In the genomic region with DNA sequence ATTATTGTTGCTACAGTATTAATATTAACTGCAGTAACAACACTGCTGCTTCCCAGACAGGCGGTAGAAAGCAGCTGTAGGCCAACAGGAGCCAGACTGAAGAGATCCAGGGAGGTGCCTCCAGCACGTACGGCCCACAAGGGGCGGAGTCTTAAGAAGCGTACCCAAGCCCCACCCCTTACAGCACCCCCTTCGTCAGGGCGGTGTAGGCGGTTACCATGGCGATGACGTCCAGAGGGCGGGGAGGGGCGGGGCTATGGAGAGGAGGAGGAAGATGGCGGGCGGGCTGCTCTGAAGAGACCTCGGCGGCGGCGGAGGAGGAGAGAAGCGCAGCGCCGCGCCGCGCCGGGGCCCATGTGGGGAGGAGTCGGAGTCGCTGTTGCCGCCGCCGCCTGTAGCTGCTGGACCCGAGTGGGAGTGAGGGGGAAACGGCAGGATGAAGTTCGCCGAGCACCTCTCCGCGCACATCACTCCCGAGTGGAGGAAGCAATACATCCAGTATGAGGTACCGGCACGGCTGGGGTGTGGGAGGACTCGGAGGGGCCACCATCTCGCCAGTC, we compare ENCODE assay signal across 1 cellular context.
A peak's percentile ranks its signal among the peaks of the same experiment; 100 is the strongest.
TF ChIP-seq lines count a peak whose summit lies in the region.

XPR1 (plus strand) TSS at position 257 of the 560 bp plus-strand sequence; CDS start at position 437, 180 bp downstream.

TF ChIP-seq in HepG2, 621 proteins besides CTCF, POLR2A, EP300 and RAD21 (continued from another document and continues in another):
- no peak for TF ChIP-seq MLXIP (CRISPR knock-in tag; IDR thresholded peaks at IDR 0.05; ENCODE audit: borderline replicate concordance)
- no peak for TF ChIP-seq ZC3H13 (CRISPR knock-in tag; IDR thresholded peaks at IDR 0.05)
- TF ChIP-seq ZSCAN29 (CRISPR knock-in tag; conservative IDR thresholded peaks at IDR 0.05), result 0 out of 2 replicates have a peak, but pooled peaks have one; percentile 28
- no peak for TF ChIP-seq MAFF (IDR thresholded peaks at IDR 0.05; ENCODE audit: low read depth, low read length)
- TF ChIP-seq CBFB (CRISPR knock-in tag; IDR thresholded peaks at IDR 0.05), result 0 out of 2 replicates have a peak, but pooled peaks have one; percentile 25
- TF ChIP-seq RBAK (CRISPR knock-in tag; IDR thresholded peaks at IDR 0.05), result no peak
- TF ChIP-seq ZNF225 (CRISPR knock-in tag; IDR thresholded peaks at IDR 0.05), result no peak
- TF ChIP-seq THAP11 (CRISPR knock-in tag; IDR thresholded peaks at IDR 0.05), result no peak
- TF ChIP-seq KDM4B (CRISPR knock-in tag; IDR thresholded peaks at IDR 0.05), result no peak
- no peak for TF ChIP-seq SMAD1 (CRISPR knock-in tag; IDR thresholded peaks at IDR 0.05; ENCODE audit: borderline replicate concordance, low read depth)
- TF ChIP-seq RFXANK (CRISPR knock-in tag; IDR thresholded peaks at IDR 0.05), result no peak
- no peak for TF ChIP-seq NR3C1 (CRISPR knock-in tag; IDR thresholded peaks at IDR 0.05)
- no peak for TF ChIP-seq CREB3 (CRISPR knock-in tag; IDR thresholded peaks at IDR 0.05)
- peak; percentile 75 for TF ChIP-seq POLR2AphosphoS5 (IDR thresholded peaks at IDR 0.05; ENCODE audit: low read depth, low read length)
- TF ChIP-seq STAG1 (CRISPR knock-in tag; IDR thresholded peaks at IDR 0.05), result no peak
- no peak for TF ChIP-seq ZNF142 (CRISPR knock-in tag; IDR thresholded peaks at IDR 0.05)
- TF ChIP-seq TCF12 (IDR thresholded peaks at IDR 0.05), result no peak
- TF ChIP-seq TCF12 (CRISPR knock-in tag; IDR thresholded peaks at IDR 0.05), result no peak
- no peak for TF ChIP-seq ZSCAN22 (CRISPR knock-in tag; IDR thresholded peaks at IDR 0.05)
- TF ChIP-seq, protein P1, sequence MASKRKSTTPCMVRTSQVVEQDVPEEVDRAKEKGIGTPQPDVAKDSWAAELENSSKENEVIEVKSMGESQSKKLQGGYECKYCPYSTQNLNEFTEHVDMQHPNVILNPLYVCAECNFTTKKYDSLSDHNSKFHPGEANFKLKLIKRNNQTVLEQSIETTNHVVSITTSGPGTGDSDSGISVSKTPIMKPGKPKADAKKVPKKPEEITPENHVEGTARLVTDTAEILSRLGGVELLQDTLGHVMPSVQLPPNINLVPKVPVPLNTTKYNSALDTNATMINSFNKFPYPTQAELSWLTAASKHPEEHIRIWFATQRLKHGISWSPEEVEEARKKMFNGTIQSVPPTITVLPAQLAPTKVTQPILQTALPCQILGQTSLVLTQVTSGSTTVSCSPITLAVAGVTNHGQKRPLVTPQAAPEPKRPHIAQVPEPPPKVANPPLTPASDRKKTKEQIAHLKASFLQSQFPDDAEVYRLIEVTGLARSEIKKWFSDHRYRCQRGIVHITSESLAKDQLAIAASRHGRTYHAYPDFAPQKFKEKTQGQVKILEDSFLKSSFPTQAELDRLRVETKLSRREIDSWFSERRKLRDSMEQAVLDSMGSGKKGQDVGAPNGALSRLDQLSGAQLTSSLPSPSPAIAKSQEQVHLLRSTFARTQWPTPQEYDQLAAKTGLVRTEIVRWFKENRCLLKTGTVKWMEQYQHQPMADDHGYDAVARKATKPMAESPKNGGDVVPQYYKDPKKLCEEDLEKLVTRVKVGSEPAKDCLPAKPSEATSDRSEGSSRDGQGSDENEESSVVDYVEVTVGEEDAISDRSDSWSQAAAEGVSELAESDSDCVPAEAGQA (IDR thresholded peaks at IDR 0.05; ENCODE audit: low read depth), result no peak
- TF ChIP-seq, protein P1 (CRISPR knock-in tag; IDR thresholded peaks at IDR 0.05; ENCODE audit: borderline replicate concordance), result no peak
- TF ChIP-seq, protein P2, sequence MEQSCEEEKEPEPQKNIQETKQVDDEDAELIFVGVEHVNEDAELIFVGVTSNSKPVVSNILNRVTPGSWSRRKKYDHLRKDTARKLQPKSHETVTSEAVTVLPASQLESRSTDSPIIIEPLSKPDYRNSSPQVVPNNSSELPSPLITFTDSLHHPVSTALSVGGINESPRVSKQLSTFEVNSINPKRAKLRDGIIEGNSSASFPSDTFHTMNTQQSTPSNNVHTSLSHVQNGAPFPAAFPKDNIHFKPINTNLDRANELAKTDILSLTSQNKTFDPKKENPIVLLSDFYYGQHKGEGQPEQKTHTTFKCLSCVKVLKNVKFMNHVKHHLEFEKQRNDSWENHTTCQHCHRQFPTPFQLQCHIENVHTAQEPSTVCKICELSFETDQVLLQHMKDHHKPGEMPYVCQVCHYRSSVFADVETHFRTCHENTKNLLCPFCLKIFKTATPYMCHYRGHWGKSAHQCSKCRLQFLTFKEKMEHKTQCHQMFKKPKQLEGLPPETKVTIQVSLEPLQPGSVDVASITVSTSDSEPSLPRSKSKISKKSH (CRISPR knock-in tag; IDR thresholded peaks at IDR 0.05; ENCODE audit: borderline replicate concordance), result no peak; the same call in 1 of the 2 replicates
- TF ChIP-seq RFX3 (CRISPR knock-in tag; IDR thresholded peaks at IDR 0.05), result peak; percentile 84
- no peak for TF ChIP-seq NFATC3 (CRISPR knock-in tag; IDR thresholded peaks at IDR 0.05)
- no peak for TF ChIP-seq RCOR2 (CRISPR knock-in tag; IDR thresholded peaks at IDR 0.05)
- TF ChIP-seq MEIS1 (CRISPR knock-in tag; IDR thresholded peaks at IDR 0.05; ENCODE audit: borderline replicate concordance), result peak; percentile 77; the same call in 1 of the 2 replicates
- TF ChIP-seq, protein P3, sequence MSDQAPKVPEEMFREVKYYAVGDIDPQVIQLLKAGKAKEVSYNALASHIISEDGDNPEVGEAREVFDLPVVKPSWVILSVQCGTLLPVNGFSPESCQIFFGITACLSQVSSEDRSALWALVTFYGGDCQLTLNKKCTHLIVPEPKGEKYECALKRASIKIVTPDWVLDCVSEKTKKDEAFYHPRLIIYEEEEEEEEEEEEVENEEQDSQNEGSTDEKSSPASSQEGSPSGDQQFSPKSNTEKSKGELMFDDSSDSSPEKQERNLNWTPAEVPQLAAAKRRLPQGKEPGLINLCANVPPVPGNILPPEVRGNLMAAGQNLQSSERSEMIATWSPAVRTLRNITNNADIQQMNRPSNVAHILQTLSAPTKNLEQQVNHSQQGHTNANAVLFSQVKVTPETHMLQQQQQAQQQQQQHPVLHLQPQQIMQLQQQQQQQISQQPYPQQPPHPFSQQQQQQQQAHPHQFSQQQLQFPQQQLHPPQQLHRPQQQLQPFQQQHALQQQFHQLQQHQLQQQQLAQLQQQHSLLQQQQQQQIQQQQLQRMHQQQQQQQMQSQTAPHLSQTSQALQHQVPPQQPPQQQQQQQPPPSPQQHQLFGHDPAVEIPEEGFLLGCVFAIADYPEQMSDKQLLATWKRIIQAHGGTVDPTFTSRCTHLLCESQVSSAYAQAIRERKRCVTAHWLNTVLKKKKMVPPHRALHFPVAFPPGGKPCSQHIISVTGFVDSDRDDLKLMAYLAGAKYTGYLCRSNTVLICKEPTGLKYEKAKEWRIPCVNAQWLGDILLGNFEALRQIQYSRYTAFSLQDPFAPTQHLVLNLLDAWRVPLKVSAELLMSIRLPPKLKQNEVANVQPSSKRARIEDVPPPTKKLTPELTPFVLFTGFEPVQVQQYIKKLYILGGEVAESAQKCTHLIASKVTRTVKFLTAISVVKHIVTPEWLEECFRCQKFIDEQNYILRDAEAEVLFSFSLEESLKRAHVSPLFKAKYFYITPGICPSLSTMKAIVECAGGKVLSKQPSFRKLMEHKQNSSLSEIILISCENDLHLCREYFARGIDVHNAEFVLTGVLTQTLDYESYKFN (CRISPR knock-in tag; conservative IDR thresholded peaks at IDR 0.05), result no peak; the same call in 1 of the 2 replicates
- TF ChIP-seq ZNF10 (CRISPR knock-in tag; IDR thresholded peaks at IDR 0.05; ENCODE audit: borderline replicate concordance, low read depth), result no peak
- TF ChIP-seq SIN3A (IDR thresholded peaks at IDR 0.05; ENCODE audit: borderline replicate concordance, low read depth, low read length), result 0 out of 2 replicates have a peak, but pooled peaks have one; percentile 55
- peak; percentile 54 for TF ChIP-seq SP5 (CRISPR knock-in tag; IDR thresholded peaks at IDR 0.05; ENCODE audit: borderline replicate concordance, low read depth)
- peak; percentile 83 for TF ChIP-seq RBM39 (IDR thresholded peaks at IDR 0.05; ENCODE audit: low read depth, low read length, poor library complexity, severe bottlenecking)
- 0 out of 2 replicates have a peak, but pooled peaks have one; percentile 21 for TF ChIP-seq FOXC1 (CRISPR knock-in tag; IDR thresholded peaks at IDR 0.05; ENCODE audit: borderline replicate concordance)
- TF ChIP-seq ZNF138 (CRISPR knock-in tag; IDR thresholded peaks at IDR 0.05; ENCODE audit: low read depth), result no peak
- no peak for TF ChIP-seq MAFK (conservative IDR thresholded peaks at IDR 0.05 in 1 of 2, IDR thresholded peaks at IDR 0.05 in 1 of 2; ENCODE audit: low read length in 2 of 2)
- no peak for TF ChIP-seq FOXA1 (IDR thresholded peaks at IDR 0.05)
- TF ChIP-seq FOXA1 (CRISPR knock-in tag; IDR thresholded peaks at IDR 0.05), result no peak
- no peak for TF ChIP-seq PAWR (CRISPR knock-in tag; IDR thresholded peaks at IDR 0.05; ENCODE audit: borderline replicate concordance)
- TF ChIP-seq ZNF605 (CRISPR knock-in tag; IDR thresholded peaks at IDR 0.05), result peak; percentile 31; the same call in 1 of the 2 replicates
- no peak for TF ChIP-seq ZNF136 (CRISPR knock-in tag; IDR thresholded peaks at IDR 0.05; ENCODE audit: low read depth)
- TF ChIP-seq ZFP36 (IDR thresholded peaks at IDR 0.05; ENCODE audit: borderline replicate concordance, low read depth, low read length, partially characterized antibody), result no peak
